In the genomic region with DNA sequence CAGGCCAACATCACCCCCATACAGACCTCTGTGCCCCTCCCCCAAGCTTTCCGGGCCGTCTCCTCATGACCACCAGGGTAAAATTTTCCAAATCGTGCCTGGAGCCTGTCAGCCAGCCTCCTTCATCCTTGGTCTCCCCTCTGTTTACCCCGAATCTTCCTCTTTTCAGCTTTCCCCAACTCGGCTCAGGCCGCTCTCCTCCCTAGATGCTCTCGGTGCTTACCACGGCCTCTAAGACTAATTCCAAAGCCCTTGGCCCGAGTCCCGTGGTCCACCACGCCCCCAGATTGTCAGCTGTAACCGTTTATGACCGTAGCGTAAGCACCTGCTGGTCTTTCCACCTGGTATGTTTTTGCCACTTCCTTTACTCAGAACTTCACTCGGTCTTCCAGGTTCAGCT, we compare ENCODE assay signal across 11 cellular contexts. TPM values are rescaled to one million over a fixed set of nuclear protein-coding genes. Genes with fewer than 3 reads are reported as not detected.
A peak's percentile ranks its signal among the peaks of the same experiment; 100 is the strongest.
DNase-seq lines count a peak whose midpoint lies in the region; ATAC-seq, FAIRE-seq and TF ChIP-seq lines count a peak whose summit lies in the region.
"Had no signal": no experiment of that assay in that cellular context is flagged by ENCODE, and none has a peak within 500 bp of the region (broad histone marks: within the 10 kb centered on the region; RNA-seq: fewer than 3 reads in every experiment).

No MANE protein-coding gene starts in this region.

- ATAC-seq in activated B cell treated with CpG ODN at 0.5 μM for 24 hours (ENCODE audit: low read depth) = no peak
- no peak for ATAC-seq in sciatic nerve

- no peaks in the 10 kb centered on the region for H3K36me3 ChIP-seq in CD8-positive, alpha-beta memory T cell (ENCODE audit: insufficient read depth, low read length)
- H3K36me3 ChIP-seq in mucosa of rectum (ENCODE audit: control insufficient read depth in 2 of 2, insufficient read depth in 2 of 2, low read length in 2 of 2) = no peaks in the 10 kb centered on the region
- no peaks in the 10 kb centered on the region for H3K36me3 ChIP-seq in sigmoid colon

- H3K27ac ChIP-seq in CD8-positive, alpha-beta memory T cell (ENCODE audit: low read depth, low read length) = no peak overlapping the region
- H3K27ac ChIP-seq in mucosa of rectum (ENCODE audit: low read depth in 2 of 2, low read length in 2 of 2) = no peak overlapping the region
- no peak overlapping the region for H3K27ac ChIP-seq in sigmoid colon
- H3K27ac ChIP-seq: KMS-11 had no signal

- FAIRE-seq in GM12892 (lab: Jason Lieb, UNC) = no peak
- FAIRE-seq: GM19239 had no signal

- H3K4me3 Mint-ChIP-seq in CD8-positive, alpha-beta memory T cell = peak overlapping the region; percentile 20 to 71 (median 59)
- H3K4me3 Mint-ChIP-seq in activated B cell treated with CpG ODN at 0.5 μM for 24 hours = peak overlapping the region; percentile 52

- H3K36me3 Mint-ChIP-seq in CD8-positive, alpha-beta memory T cell = no peaks in the 10 kb centered on the region
- no peaks in the 10 kb centered on the region for H3K36me3 Mint-ChIP-seq in activated B cell treated with CpG ODN at 0.5 μM for 24 hours (ENCODE audit: low read depth)

- H3K4me1 ChIP-seq in CD8-positive, alpha-beta memory T cell (ENCODE audit: insufficient read depth, low read length) = peaks cover 13% of the 10 kb centered on the region
- H3K4me1 ChIP-seq in mucosa of rectum (ENCODE audit: control insufficient read depth in 2 of 2, insufficient read depth in 2 of 2, low read length in 2 of 2) (peaks cover 42 to 52% of the 10 kb centered on the region in 2 donors), sigmoid colon (peaks cover 0 to 68% (median 63%) of the 10 kb centered on the region in 4 donors)

- peak in 1 of 5 donors; percentile 25 for DNase-seq in CD8-positive, alpha-beta memory T cell
- DNase-seq in GM12892 (ENCODE audit: insufficient read length) (peak; percentile 27), activated B cell treated with CpG ODN at 0.5 μM for 24 hours (no peak), sciatic nerve (ENCODE audit: low spot score) (no peak), sigmoid colon (no peak)
- no peak for DNase-seq in stimulated activated CD4-positive, alpha-beta T cell treated with anti-CD3 and anti-CD28 coated beads, Interleukin-4, amount 100 ng/mL, for 4 hours
- DNase-seq: central memory CD4-positive, alpha-beta T cell; nucleus accumbens had no signal

- H3K9me3 ChIP-seq in CD8-positive, alpha-beta memory T cell (ENCODE audit: low read length) = no peaks in the 10 kb centered on the region
- H3K9me3 ChIP-seq in mucosa of rectum (ENCODE audit: control insufficient read depth in 2 of 2, low read length in 2 of 2) (no peaks in the 10 kb centered on the region), sigmoid colon (no peaks in the 10 kb centered on the region)

- peak overlapping the region in 2 of 8 donors; percentile 58 to 79 for H3K27ac Mint-ChIP-seq in CD8-positive, alpha-beta memory T cell
- no peak overlapping the region for H3K27ac Mint-ChIP-seq in activated B cell treated with CpG ODN at 0.5 μM for 24 hours

- intact Hi-C loops in activated B cell treated with CpG ODN at 0.5 μM for 24 hours (cut with micrococcal nuclease) = no loop called here
- intact Hi-C loops in sciatic nerve (cut with DNase I) = no loop called here
- intact Hi-C loops in sigmoid colon (cut with DNase I) = no loop called here

- no peak for TF ChIP-seq POLR2A in GM12892 (IDR thresholded peaks at IDR 0.05; ENCODE audit: low read depth, low read length)
- no peak for TF ChIP-seq POLR2A in sigmoid colon (IDR thresholded peaks at IDR 0.05)

- peaks cover 13 to 40% (median 15%) of the 10 kb centered on the region in 3 donors for H3K4me1 Mint-ChIP-seq in CD8-positive, alpha-beta memory T cell
- peaks cover 31% of the 10 kb centered on the region for H3K4me1 Mint-ChIP-seq in activated B cell treated with CpG ODN at 0.5 μM for 24 hours

- peaks cover 24 to 42% of the 10 kb centered on the region in 2 donors for H3K27me3 Mint-ChIP-seq in CD8-positive, alpha-beta memory T cell
- H3K27me3 Mint-ChIP-seq in activated B cell treated with CpG ODN at 0.5 μM for 24 hours = peaks cover 34% of the 10 kb centered on the region

- TF ChIP-seq CTCF in activated B cell treated with CpG ODN at 0.5 μM for 24 hours (IDR thresholded peaks at IDR 0.05) (no peak), sigmoid colon (IDR thresholded peaks at IDR 0.05) (no peak)

- no peak overlapping the region for H3K9ac ChIP-seq in mucosa of rectum (ENCODE audit: low read depth in 1 of 2, low read length in 2 of 2)
- H3K9ac ChIP-seq: KMS-11 had no signal

- H3K4me3 ChIP-seq in CD8-positive, alpha-beta memory T cell (ENCODE audit: low read length) = no peak overlapping the region
- H3K4me3 ChIP-seq in mucosa of rectum (ENCODE audit: low read length in 2 of 2) (peak overlapping the region; percentile 6 to 26), sigmoid colon (no peak overlapping the region)

- TF ChIP-seq EP300 in sigmoid colon (IDR thresholded peaks at IDR 0.05) = no peak

- POLR2A ChIA-PET in CD8-positive, alpha-beta memory T cell (lab: Charles Lee) = no interaction called here
- POLR2A ChIA-PET in activated B cell treated with CpG ODN at 0.5 μM for 24 hours (lab: Charles Lee) = interaction anchor here (0.5 to 0.6 kb wide), 4 partner anchors 9 to 262 kb away, joined by 3 to 6 read pairs (median 4); no protein-coding TSS in a partner anchor

- H3K27me3 ChIP-seq in CD8-positive, alpha-beta memory T cell (ENCODE audit: insufficient read depth, low read length, poor library complexity, severe bottlenecking) = peaks cover 18% of the 10 kb centered on the region
- H3K27me3 ChIP-seq in mucosa of rectum (ENCODE audit: control insufficient read depth in 2 of 2, insufficient read depth in 2 of 2, low read length in 2 of 2) (peaks cover 14 to 22% of the 10 kb centered on the region in 2 donors), sigmoid colon (peaks cover 28 to 35% (median 34%) of the 10 kb centered on the region in 3 donors)

- WGBS in sigmoid colon, 2 donors = 2 to 6% methylated on average over 15 of the region's 15 CpGs

- H3K9me3 Mint-ChIP-seq in CD8-positive, alpha-beta memory T cell = no peaks in the 10 kb centered on the region
- H3K9me3 Mint-ChIP-seq in activated B cell treated with CpG ODN at 0.5 μM for 24 hours = no peaks in the 10 kb centered on the region

- CTCF ChIA-PET in CD8-positive, alpha-beta memory T cell (lab: Charles Lee) = no interaction called here
- CTCF ChIA-PET in activated B cell treated with CpG ODN at 0.5 μM for 24 hours (lab: Charles Lee) = interaction anchor here (1.2 kb wide), 1 partner anchor 10 kb away, joined by 3 read pairs; no protein-coding TSS in a partner anchor

RNA-seq across cellular contexts. Expression of a gene that starts 1.4 kb away (rescaled TPM):
- total RNA-seq in CD8-positive, alpha-beta memory T cell = not detected
- not detected for polyA plus RNA-seq in CD8-positive, alpha-beta memory T cell
- polyA plus RNA-seq in GM12892 (2012; ENCODE audit: missing spikeins) = not detected
- total RNA-seq in activated B cell treated with CpG ODN at 0.5 μM for 24 hours = 0.98 and 1.0 TPM in 2 replicates
- total RNA-seq in sciatic nerve = 2.2 TPM
- 1 to 10 TPM in 2 of 4 donors, under 1 TPM in 2; 0.33 to 1.7 (median 0.92) TPM for total RNA-seq in sigmoid colon
- polyA plus RNA-seq in sigmoid colon = 1 to 10 TPM in 1 of 3 donors, not detected in 2; 3.0 TPM

RNA-seq across cellular contexts. Expression of a gene that starts 7.6 kb away (rescaled TPM):
- under 1 TPM; 0.61 to 0.71 TPM for total RNA-seq in CD8-positive, alpha-beta memory T cell
- 0.58 TPM for polyA plus RNA-seq in CD8-positive, alpha-beta memory T cell
- polyA plus RNA-seq in GM12892 (2012; ENCODE audit: missing spikeins) = not detected
- total RNA-seq in activated B cell treated with CpG ODN at 0.5 μM for 24 hours (not detected in 2 replicates), sciatic nerve (31.8 TPM), sigmoid colon (10 to 100 TPM; 14.0 to 25.2 (median 19.3) TPM)
- 10 to 100 TPM; 12.0 to 27.5 (median 23.8) TPM for polyA plus RNA-seq in sigmoid colon

RNA-seq across cellular contexts. Expression of a gene that starts 46.0 kb away (rescaled TPM):
- 100 to 1,000 TPM; 312 to 327 TPM for total RNA-seq in CD8-positive, alpha-beta memory T cell
- 219 TPM for polyA plus RNA-seq in CD8-positive, alpha-beta memory T cell
- polyA plus RNA-seq in GM12892 (2012; ENCODE audit: missing spikeins) = 159 TPM
- 347 and 382 TPM in 2 replicates for total RNA-seq in activated B cell treated with CpG ODN at 0.5 μM for 24 hours
- 194 TPM for total RNA-seq in sciatic nerve
- 100 to 1,000 TPM; 170 to 233 (median 177) TPM for total RNA-seq in sigmoid colon
- 100 to 1,000 TPM in 1 of 3 donors, 10 to 100 TPM in 2; 81.4 to 182 (median 83.5) TPM for polyA plus RNA-seq in sigmoid colon

RNA-seq across cellular contexts. Expression of a gene that starts 46.3 kb away (rescaled TPM):
- 10 to 100 TPM; 37.9 to 41.0 TPM for total RNA-seq in CD8-positive, alpha-beta memory T cell
- polyA plus RNA-seq in CD8-positive, alpha-beta memory T cell = 10.4 TPM
- polyA plus RNA-seq in GM12892 (2012; ENCODE audit: missing spikeins) = 8.0 TPM
- 17.7 and 17.9 TPM in 2 replicates for total RNA-seq in activated B cell treated with CpG ODN at 0.5 μM for 24 hours
- total RNA-seq in sciatic nerve = 18.0 TPM
- 10 to 100 TPM; 16.1 to 20.5 (median 18.0) TPM for total RNA-seq in sigmoid colon
- polyA plus RNA-seq in sigmoid colon = 10 to 100 TPM in 1 of 3 donors, 1 to 10 TPM in 2; 5.4 to 40.7 (median 8.3) TPM

Comparison
In these comparisons a context has a peak if more than half of its experiments do, and no peak if none do; other contexts are left out.
1. H3K4me3 ChIP-seq: peak in mucosa of rectum (2 of 2); none in CD8-positive, alpha-beta memory T cell (single experiment) and sigmoid colon (0 of 4).
2. RNA of a gene that starts 7.6 kb away (total RNA-seq): 31.8 TPM in sciatic nerve (single experiment) and 14.0 to 25.2 TPM in sigmoid colon; 0.61 to 0.71 TPM in CD8-positive, alpha-beta memory T cell and not detected in activated B cell treated with CpG ODN at 0.5 μM for 24 hours; every median in the first group is over 4 times any median in the second.